ENCODE assay signal across 14 cellular contexts in genomic region chr13:73922728-73923393, GRCh38.
A peak's percentile ranks its signal among the peaks of the same experiment; 100 is the strongest.
DNase-seq lines count a peak whose midpoint lies in the region; ATAC-seq and TF ChIP-seq lines count a peak whose summit lies in the region.
"Had no signal": no experiment of that assay in that cellular context is flagged by ENCODE, and none has a peak within 500 bp of the region (broad histone marks: within the 10 kb centered on the region; RNA-seq: fewer than 3 reads in every experiment).

No MANE protein-coding gene starts in this region.

- H3K4me3 ChIP-seq in fibroblast of pulmonary artery (replicated peaks; ENCODE audit: low read depth, low read length) = no peak overlapping the region
- H3K4me3 ChIP-seq: right lobe of liver had no signal

- ATAC-seq in WTC11 (peak; percentile 55; the same call in 1 of the 2 replicates), GM19452 (IDR thresholded peaks at IDR 0.05; ENCODE audit: unreplicated experiment) (no peak)
- peak; percentile 65 for ATAC-seq in stimulated activated naive CD8-positive, alpha-beta T cell treated with anti-CD3 and anti-CD28 coated beads, Interleukin-15, amount 100 ng/mL, for 72 hours
- ATAC-seq: right lobe of liver, T-cell had no signal

- POLR2A ChIA-PET in WTC11 (lab: Charles Lee) = no interaction called here

- intact Hi-C loops in activated naive CD4-positive, alpha-beta T cell treated with anti-CD3 and anti-CD28 coated beads for 36 hours (cut with micrococcal nuclease) = loop anchor here (1.0 to 5.0 kb wide), 3 partner anchors 9 to 1404 kb away; no protein-coding TSS in a partner anchor

- peaks cover 92% of the 10 kb centered on the region for H3K4me1 Mint-ChIP-seq in activated naive CD4-positive, alpha-beta T cell treated with anti-CD3 and anti-CD28 coated beads, Interleukin-2, amount 50 U/mL, for 24 hours
- H3K4me1 Mint-ChIP-seq in activated naive CD4-positive, alpha-beta T cell treated with anti-CD3 and anti-CD28 coated beads for 36 hours (ENCODE audit: low read depth) = peaks cover 75% of the 10 kb centered on the region
- peaks cover 28% of the 10 kb centered on the region for H3K4me1 Mint-ChIP-seq in WTC11
- peaks cover 72% of the 10 kb centered on the region for H3K4me1 Mint-ChIP-seq in stimulated activated naive CD8-positive, alpha-beta T cell treated with anti-CD3 and anti-CD28 coated beads, Interleukin-15, amount 100 ng/mL, for 72 hours

- CTCF ChIA-PET in activated naive CD4-positive, alpha-beta T cell treated with anti-CD3 and anti-CD28 coated beads for 36 hours (lab: Charles Lee) = no interaction called here
- CTCF ChIA-PET in WTC11 (lab: Charles Lee) = no interaction called here

- H3K36me3 Mint-ChIP-seq in activated naive CD4-positive, alpha-beta T cell treated with anti-CD3 and anti-CD28 coated beads, Interleukin-2, amount 50 U/mL, for 24 hours = peaks cover 8% of the 10 kb centered on the region
- H3K36me3 Mint-ChIP-seq in activated naive CD4-positive, alpha-beta T cell treated with anti-CD3 and anti-CD28 coated beads for 36 hours (ENCODE audit: low read depth) = peaks cover 3% of the 10 kb centered on the region
- no peaks in the 10 kb centered on the region for H3K36me3 Mint-ChIP-seq in WTC11

- peaks cover 5% of the 10 kb centered on the region for H3K9me3 Mint-ChIP-seq in activated naive CD4-positive, alpha-beta T cell treated with anti-CD3 and anti-CD28 coated beads, Interleukin-2, amount 50 U/mL, for 24 hours
- no peaks in the 10 kb centered on the region for H3K9me3 Mint-ChIP-seq in activated naive CD4-positive, alpha-beta T cell treated with anti-CD3 and anti-CD28 coated beads for 36 hours
- H3K9me3 Mint-ChIP-seq in WTC11 = no peaks in the 10 kb centered on the region
- no peaks in the 10 kb centered on the region for H3K9me3 Mint-ChIP-seq in stimulated activated naive CD8-positive, alpha-beta T cell treated with anti-CD3 and anti-CD28 coated beads, Interleukin-15, amount 100 ng/mL, for 72 hours
- H3K9me3 Mint-ChIP-seq: brain, T-cell had no signal

- DNase-seq in activated naive CD4-positive, alpha-beta T cell treated with anti-CD3 and anti-CD28 coated beads for 36 hours = no peak
- no peak for DNase-seq in WTC11 (ENCODE audit: low spot score)
- DNase-seq in fibroblast of pulmonary artery (ENCODE audit: low read depth) = peak; percentile 46
- no peak for DNase-seq in stimulated activated naive CD8-positive, alpha-beta T cell treated with anti-CD3 and anti-CD28 coated beads, Interleukin-15, amount 100 ng/mL, for 72 hours
- DNase-seq in medulla oblongata (ENCODE audit: extremely low spot score) = no peak
- no peak for DNase-seq in SKM-1 treated with dmso at 0.1 percent for 144 hours (lab: John Stamatoyannopoulos, UW; ENCODE audit: unreplicated experiment)
- DNase-seq: NCI-H1048, NCI-H2029 treated with DMSO at 0.1 percent for 48 hours, NCI-H510A treated with DMSO at 0.1 percent for 48 hours, right lobe of liver, T-cell had no signal

- peak overlapping the region; percentile 20 for H3K27ac Mint-ChIP-seq in activated naive CD4-positive, alpha-beta T cell treated with anti-CD3 and anti-CD28 coated beads, Interleukin-2, amount 50 U/mL, for 24 hours
- H3K27ac Mint-ChIP-seq in activated naive CD4-positive, alpha-beta T cell treated with anti-CD3 and anti-CD28 coated beads for 36 hours = no peak overlapping the region
- no peak overlapping the region for H3K27ac Mint-ChIP-seq in WTC11
- H3K27ac Mint-ChIP-seq in stimulated activated naive CD8-positive, alpha-beta T cell treated with anti-CD3 and anti-CD28 coated beads, Interleukin-15, amount 100 ng/mL, for 72 hours = no peak overlapping the region
- H3K27ac Mint-ChIP-seq: T-cell had no signal

- TF ChIP-seq CTCF in WTC11 (IDR thresholded peaks at IDR 0.05) (no peak), fibroblast of pulmonary artery (IDR thresholded peaks at IDR 0.05; ENCODE audit: low read length, missing control alignments) (no peak)

- no peaks in the 10 kb centered on the region for H3K27me3 Mint-ChIP-seq in activated naive CD4-positive, alpha-beta T cell treated with anti-CD3 and anti-CD28 coated beads, Interleukin-2, amount 50 U/mL, for 24 hours
- no peaks in the 10 kb centered on the region for H3K27me3 Mint-ChIP-seq in activated naive CD4-positive, alpha-beta T cell treated with anti-CD3 and anti-CD28 coated beads for 36 hours (ENCODE audit: low read depth)
- H3K27me3 Mint-ChIP-seq in WTC11 (ENCODE audit: low read depth) = no peaks in the 10 kb centered on the region
- H3K27me3 Mint-ChIP-seq in stimulated activated naive CD8-positive, alpha-beta T cell treated with anti-CD3 and anti-CD28 coated beads, Interleukin-15, amount 100 ng/mL, for 72 hours = no peaks in the 10 kb centered on the region
- H3K27me3 Mint-ChIP-seq: brain, T-cell had no signal

- H3K4me3 Mint-ChIP-seq in activated naive CD4-positive, alpha-beta T cell treated with anti-CD3 and anti-CD28 coated beads, Interleukin-2, amount 50 U/mL, for 24 hours = no peak overlapping the region
- H3K4me3 Mint-ChIP-seq in activated naive CD4-positive, alpha-beta T cell treated with anti-CD3 and anti-CD28 coated beads for 36 hours = no peak overlapping the region
- no peak overlapping the region for H3K4me3 Mint-ChIP-seq in WTC11
- H3K4me3 Mint-ChIP-seq in stimulated activated naive CD8-positive, alpha-beta T cell treated with anti-CD3 and anti-CD28 coated beads, Interleukin-15, amount 100 ng/mL, for 72 hours = peak overlapping the region in 1 of 2 donors; percentile 24
- H3K4me3 Mint-ChIP-seq: brain, T-cell had no signal

TF ChIP-seq in WTC11, 78 proteins besides CTCF, POLR2A, EP300 and RAD21 (continues in another document):
- TF ChIP-seq GTF2I (CRISPR knock-in tag; conservative IDR thresholded peaks at IDR 0.05) (no peak), JAZF1 (CRISPR knock-in tag; IDR thresholded peaks at IDR 0.05) (no peak), ZNF138 (CRISPR knock-in tag; conservative IDR thresholded peaks at IDR 0.05) (no peak), FOXP4 (CRISPR knock-in tag; IDR thresholded peaks at IDR 0.05) (no peak), ZNF121 (CRISPR knock-in tag; IDR thresholded peaks at IDR 0.05) (no peak), GABPB1 (CRISPR knock-in tag; IDR thresholded peaks at IDR 0.05) (no peak), HMGA2 (CRISPR knock-in tag; IDR thresholded peaks at IDR 0.05) (no peak)
- TF ChIP-seq, protein P1, sequence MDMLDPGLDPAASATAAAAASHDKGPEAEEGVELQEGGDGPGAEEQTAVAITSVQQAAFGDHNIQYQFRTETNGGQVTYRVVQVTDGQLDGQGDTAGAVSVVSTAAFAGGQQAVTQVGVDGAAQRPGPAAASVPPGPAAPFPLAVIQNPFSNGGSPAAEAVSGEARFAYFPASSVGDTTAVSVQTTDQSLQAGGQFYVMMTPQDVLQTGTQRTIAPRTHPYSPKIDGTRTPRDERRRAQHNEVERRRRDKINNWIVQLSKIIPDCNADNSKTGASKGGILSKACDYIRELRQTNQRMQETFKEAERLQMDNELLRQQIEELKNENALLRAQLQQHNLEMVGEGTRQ (CRISPR knock-in tag; IDR thresholded peaks at IDR 0.05) = no peak
- TF ChIP-seq, protein P2, sequence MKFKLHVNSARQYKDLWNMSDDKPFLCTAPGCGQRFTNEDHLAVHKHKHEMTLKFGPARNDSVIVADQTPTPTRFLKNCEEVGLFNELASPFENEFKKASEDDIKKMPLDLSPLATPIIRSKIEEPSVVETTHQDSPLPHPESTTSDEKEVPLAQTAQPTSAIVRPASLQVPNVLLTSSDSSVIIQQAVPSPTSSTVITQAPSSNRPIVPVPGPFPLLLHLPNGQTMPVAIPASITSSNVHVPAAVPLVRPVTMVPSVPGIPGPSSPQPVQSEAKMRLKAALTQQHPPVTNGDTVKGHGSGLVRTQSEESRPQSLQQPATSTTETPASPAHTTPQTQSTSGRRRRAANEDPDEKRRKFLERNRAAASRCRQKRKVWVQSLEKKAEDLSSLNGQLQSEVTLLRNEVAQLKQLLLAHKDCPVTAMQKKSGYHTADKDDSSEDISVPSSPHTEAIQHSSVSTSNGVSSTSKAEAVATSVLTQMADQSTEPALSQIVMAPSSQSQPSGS (CRISPR knock-in tag; IDR thresholded peaks at IDR 0.05; ENCODE audit: borderline replicate concordance, low read depth) = no peak
- TF ChIP-seq, protein P3, sequence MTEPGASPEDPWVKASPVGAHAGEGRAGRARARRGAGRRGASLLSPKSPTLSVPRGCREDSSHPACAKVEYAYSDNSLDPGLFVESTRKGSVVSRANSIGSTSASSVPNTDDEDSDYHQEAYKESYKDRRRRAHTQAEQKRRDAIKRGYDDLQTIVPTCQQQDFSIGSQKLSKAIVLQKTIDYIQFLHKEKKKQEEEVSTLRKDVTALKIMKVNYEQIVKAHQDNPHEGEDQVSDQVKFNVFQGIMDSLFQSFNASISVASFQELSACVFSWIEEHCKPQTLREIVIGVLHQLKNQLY (CRISPR knock-in tag; IDR thresholded peaks at IDR 0.05) = no peak
